8 cellular contexts compared by ENCODE assay signal in the genomic region with DNA sequence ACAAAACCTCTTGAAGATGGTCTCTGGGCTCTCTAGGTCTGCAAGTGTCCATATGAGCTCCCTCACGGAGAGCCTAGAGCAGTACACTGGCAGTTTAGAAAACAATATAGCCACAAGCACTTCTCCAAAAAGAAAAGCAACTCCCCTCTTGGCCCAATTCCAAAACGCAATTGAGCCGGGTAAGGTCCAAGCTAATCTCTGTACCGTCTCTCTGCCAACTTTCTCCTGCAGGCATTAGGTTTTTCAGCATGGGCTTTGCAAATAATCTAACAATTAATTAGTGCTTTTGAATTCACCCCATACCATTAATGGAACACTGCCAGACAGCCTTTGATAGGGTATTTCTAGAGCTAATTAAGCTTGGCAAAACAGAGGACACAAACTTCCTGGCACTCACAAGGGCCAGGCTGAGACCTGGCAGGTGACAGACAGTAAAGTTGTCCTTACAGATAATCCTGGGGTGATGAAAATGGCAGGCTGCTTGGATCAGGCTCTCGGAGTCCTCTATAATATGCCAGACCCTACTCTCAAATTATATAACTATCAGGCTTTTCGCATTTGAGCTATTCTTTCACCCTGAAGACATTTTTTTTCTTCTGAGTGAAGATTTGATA. TPM values are rescaled to one million over a fixed set of nuclear protein-coding genes. Genes with fewer than 3 reads are reported as not detected.
DNase-seq lines count a peak whose midpoint lies in the region; ATAC-seq and TF ChIP-seq lines count a peak whose summit lies in the region.

No MANE protein-coding gene starts in this region.

- ATAC-seq in GM18505 (IDR thresholded peaks at IDR 0.05; ENCODE audit: unreplicated experiment) (no peak), GM21825 (IDR thresholded peaks at IDR 0.05; ENCODE audit: unreplicated experiment) (no peak), HG03097 (IDR thresholded peaks at IDR 0.05; ENCODE audit: low FRiP score, unreplicated experiment) (no peak)

- no peaks in the 10 kb centered on the region for H3K27me3 Mint-ChIP-seq in osteocyte (ENCODE audit: unreplicated experiment)
- no peaks in the 10 kb centered on the region for H3K27me3 Mint-ChIP-seq in progenitor cell of endocrine pancreas

- no peak for TF ChIP-seq CTCF in osteocyte (IDR thresholded peaks at IDR 0.05)
- no peak for TF ChIP-seq CTCF in progenitor cell of endocrine pancreas (IDR thresholded peaks at IDR 0.05; ENCODE audit: unreplicated experiment)

- DNase-seq in ELR (ENCODE audit: low read depth) = peak; percentile 60
- DNase-seq in NCI-H226 = peak; percentile 52
- peak; percentile 21 to 37 for DNase-seq in dermis microvascular lymphatic vessel endothelial cell (ENCODE audit: low read depth in 2 of 2)
- DNase-seq in osteocyte (ENCODE audit: extremely low spot score, unreplicated experiment) = no peak
- no peak for DNase-seq in progenitor cell of endocrine pancreas (ENCODE audit: low spot score, unreplicated experiment)

- peak overlapping the region; percentile 54 for H3K27ac Mint-ChIP-seq in osteocyte (ENCODE audit: unreplicated experiment)
- H3K27ac Mint-ChIP-seq in progenitor cell of endocrine pancreas = no peak overlapping the region

- no peak for TF ChIP-seq POLR2A in GM18505 (IDR thresholded peaks at IDR 0.05; ENCODE audit: borderline replicate concordance, extremely low read depth, insufficient read depth, insufficient read length)

- H3K4me1 Mint-ChIP-seq in osteocyte (ENCODE audit: unreplicated experiment) (peaks cover 43% of the 10 kb centered on the region), progenitor cell of endocrine pancreas (ENCODE audit: low read depth) (no peaks in the 10 kb centered on the region)

- peaks cover 2% of the 10 kb centered on the region for H3K36me3 Mint-ChIP-seq in osteocyte (ENCODE audit: unreplicated experiment)
- no peaks in the 10 kb centered on the region for H3K36me3 Mint-ChIP-seq in progenitor cell of endocrine pancreas (ENCODE audit: insufficient read depth)

- H3K9me3 Mint-ChIP-seq in osteocyte (ENCODE audit: unreplicated experiment) (no peaks in the 10 kb centered on the region), progenitor cell of endocrine pancreas (ENCODE audit: low read depth) (peaks cover 7% of the 10 kb centered on the region)

- H3K4me3 Mint-ChIP-seq in osteocyte (ENCODE audit: unreplicated experiment) (peak overlapping the region; percentile 11), progenitor cell of endocrine pancreas (ENCODE audit: low read depth) (no peak overlapping the region)

RNA-seq across cellular contexts. Expression of a gene that starts 39.8 kb away (rescaled TPM):
- total RNA-seq in dermis microvascular lymphatic vessel endothelial cell (8.3 and 25.9 TPM in 2 replicates), osteocyte (14.1 and 17.2 TPM in 2 replicates), progenitor cell of endocrine pancreas (4.9 and 6.6 TPM in 2 replicates)

Comparison
In these comparisons a context has a peak if more than half of its experiments do, and no peak if none do; other contexts are left out.
1. DNase-seq: peak in ELR (single experiment), NCI-H226 (single experiment) and dermis microvascular lymphatic vessel endothelial cell (2 of 2); none in osteocyte (single experiment) and progenitor cell of endocrine pancreas (single experiment).